ENCODE assay signal across 1 cellular context in the genomic region with DNA sequence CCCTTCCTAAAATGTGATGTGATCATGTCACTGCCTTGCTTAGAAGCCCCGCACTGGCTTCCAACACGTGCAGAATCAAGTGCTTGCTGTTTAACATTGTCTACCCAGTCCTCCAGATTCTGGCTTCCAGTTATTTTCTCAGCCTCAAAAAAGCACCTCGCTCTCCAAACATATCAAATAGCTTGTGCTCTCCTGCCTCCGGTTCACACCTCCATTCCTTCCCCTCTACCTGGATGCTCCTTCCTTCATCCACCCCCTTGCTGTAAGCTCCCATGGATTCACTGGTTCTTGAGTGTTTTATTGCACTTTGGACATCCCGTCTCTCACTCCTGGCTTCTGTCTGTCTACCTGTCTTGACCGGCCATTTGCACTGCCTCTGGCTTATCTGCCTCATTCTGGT.
TF ChIP-seq lines count a peak whose summit lies in the region.

No MANE protein-coding gene starts in this region.

TF ChIP-seq in K562, 482 proteins besides CTCF, POLR2A, EP300 and RAD21 (continued from another document):
- peak; percentile 64 for TF ChIP-seq MGA (IDR thresholded peaks at IDR 0.05)
TF ChIP-seq in K562: peak in this region for 13; not testable (repeated sequence) for 469.
